Comparison of ENCODE assay signal across 1 cellular context in the genomic region with DNA sequence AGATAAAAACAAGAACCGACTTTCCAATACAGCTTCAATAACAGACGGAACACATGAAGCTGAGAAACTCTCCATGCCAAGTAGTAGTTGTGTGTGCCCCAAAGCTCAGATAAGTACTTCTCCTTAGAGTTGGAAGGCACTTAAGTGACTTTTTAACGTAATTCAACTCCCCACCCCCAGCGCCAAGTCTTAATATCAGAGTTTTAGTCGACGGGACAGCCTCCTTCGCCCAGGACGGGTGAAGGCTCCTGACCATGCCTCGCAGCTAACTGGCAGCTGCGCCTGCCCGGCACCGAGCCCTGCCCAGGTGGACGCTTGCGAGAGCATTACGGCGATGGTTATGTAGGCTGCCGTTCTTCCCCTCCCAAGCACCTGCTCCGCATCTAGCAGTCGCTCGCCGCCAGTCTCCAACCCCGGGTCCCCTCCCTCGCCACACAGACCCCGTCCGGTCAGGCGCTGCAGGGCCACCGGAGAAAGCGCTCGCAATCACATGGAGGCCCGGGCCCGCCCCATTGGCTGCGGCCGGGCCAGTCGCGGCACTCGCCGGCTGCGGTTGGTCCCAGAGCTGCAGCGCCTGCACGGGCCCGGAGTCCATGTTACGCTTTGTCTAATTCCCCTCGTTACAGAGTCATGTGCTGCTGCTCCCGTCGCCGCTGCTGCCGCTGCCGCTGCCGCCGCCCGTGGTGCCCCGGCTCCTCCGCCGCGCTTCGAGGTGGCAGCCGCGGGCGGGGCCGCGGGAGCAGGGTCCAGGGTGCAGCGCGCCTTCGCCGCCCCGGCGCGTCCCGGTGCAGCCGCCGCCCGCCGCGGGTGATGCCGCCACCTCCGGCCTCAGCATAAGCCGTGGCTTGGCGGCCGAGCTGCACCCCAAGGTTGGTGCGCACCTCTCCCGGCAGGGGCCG.
TF ChIP-seq lines count a peak whose summit lies in the region.

A gene (plus strand): TSS at position 610 of the 899 bp plus-strand sequence. CDS start 112,037 bp downstream, outside the sequence.

TF ChIP-seq in K562, 482 proteins besides CTCF, POLR2A, EP300 and RAD21 (continued from another document and continues in another):
- TF ChIP-seq, protein P1, sequence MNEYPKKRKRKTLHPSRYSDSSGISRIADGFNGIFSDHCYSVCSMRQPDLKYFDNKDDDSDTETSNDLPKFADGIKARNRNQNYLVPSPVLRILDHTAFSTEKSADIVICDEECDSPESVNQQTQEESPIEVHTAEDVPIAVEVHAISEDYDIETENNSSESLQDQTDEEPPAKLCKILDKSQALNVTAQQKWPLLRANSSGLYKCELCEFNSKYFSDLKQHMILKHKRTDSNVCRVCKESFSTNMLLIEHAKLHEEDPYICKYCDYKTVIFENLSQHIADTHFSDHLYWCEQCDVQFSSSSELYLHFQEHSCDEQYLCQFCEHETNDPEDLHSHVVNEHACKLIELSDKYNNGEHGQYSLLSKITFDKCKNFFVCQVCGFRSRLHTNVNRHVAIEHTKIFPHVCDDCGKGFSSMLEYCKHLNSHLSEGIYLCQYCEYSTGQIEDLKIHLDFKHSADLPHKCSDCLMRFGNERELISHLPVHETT (CRISPR knock-in tag; conservative IDR thresholded peaks at IDR 0.05 in 1 of 2, IDR thresholded peaks at IDR 0.05 in 1 of 2): peak in 1 of 2 experiments; percentile 69; a peak in 2 of 4 replicates
- TF ChIP-seq, protein P2, sequence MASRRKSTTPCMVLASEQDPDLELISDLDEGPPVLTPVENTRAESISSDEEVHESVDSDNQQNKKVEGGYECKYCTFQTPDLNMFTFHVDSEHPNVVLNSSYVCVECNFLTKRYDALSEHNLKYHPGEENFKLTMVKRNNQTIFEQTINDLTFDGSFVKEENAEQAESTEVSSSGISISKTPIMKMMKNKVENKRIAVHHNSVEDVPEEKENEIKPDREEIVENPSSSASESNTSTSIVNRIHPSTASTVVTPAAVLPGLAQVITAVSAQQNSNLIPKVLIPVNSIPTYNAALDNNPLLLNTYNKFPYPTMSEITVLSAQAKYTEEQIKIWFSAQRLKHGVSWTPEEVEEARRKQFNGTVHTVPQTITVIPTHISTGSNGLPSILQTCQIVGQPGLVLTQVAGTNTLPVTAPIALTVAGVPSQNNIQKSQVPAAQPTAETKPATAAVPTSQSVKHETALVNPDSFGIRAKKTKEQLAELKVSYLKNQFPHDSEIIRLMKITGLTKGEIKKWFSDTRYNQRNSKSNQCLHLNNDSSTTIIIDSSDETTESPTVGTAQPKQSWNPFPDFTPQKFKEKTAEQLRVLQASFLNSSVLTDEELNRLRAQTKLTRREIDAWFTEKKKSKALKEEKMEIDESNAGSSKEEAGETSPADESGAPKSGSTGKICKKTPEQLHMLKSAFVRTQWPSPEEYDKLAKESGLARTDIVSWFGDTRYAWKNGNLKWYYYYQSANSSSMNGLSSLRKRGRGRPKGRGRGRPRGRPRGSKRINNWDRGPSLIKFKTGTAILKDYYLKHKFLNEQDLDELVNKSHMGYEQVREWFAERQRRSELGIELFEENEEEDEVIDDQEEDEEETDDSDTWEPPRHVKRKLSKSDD (conservative IDR thresholded peaks at IDR 0.05; ENCODE audit: low read length): 0 out of 2 replicates have a peak, but pooled peaks have one; percentile 25
- TF ChIP-seq HNRNPH1 (optimal IDR thresholded peaks at IDR 0.05; ENCODE audit: low read depth, low read length): no peak
- peak; percentile 46 for TF ChIP-seq CBFA2T2 (conservative IDR thresholded peaks at IDR 0.05)
- TF ChIP-seq SP1 (CRISPR knock-in tag; IDR thresholded peaks at IDR 0.05): peak; percentile 57
- TF ChIP-seq SREBF2 (CRISPR knock-in tag; IDR thresholded peaks at IDR 0.05): no peak
- TF ChIP-seq, protein P3, sequence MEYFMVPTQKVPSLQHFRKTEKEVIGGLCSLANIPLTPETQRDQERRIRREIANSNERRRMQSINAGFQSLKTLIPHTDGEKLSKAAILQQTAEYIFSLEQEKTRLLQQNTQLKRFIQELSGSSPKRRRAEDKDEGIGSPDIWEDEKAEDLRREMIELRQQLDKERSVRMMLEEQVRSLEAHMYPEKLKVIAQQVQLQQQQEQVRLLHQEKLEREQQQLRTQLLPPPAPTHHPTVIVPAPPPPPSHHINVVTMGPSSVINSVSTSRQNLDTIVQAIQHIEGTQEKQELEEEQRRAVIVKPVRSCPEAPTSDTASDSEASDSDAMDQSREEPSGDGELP (CRISPR knock-in tag; IDR thresholded peaks at IDR 0.05; ENCODE audit: borderline replicate concordance): peak; percentile 75; the same call in 1 of the 2 replicates
- TF ChIP-seq, protein P4, sequence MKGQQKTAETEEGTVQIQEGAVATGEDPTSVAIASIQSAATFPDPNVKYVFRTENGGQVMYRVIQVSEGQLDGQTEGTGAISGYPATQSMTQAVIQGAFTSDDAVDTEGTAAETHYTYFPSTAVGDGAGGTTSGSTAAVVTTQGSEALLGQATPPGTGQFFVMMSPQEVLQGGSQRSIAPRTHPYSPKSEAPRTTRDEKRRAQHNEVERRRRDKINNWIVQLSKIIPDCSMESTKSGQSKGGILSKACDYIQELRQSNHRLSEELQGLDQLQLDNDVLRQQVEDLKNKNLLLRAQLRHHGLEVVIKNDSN (CRISPR knock-in tag; IDR thresholded peaks at IDR 0.05): peak; percentile 95
- no peak for TF ChIP-seq BRD4 (IDR thresholded peaks at IDR 0.05)
- peak in 1 of 2 experiments; percentile 2; a peak in 2 of 4 replicates for TF ChIP-seq NRF1 (conservative IDR thresholded peaks at IDR 0.05 in 1 of 2, IDR thresholded peaks at IDR 0.05 in 1 of 2)
- no peak for TF ChIP-seq PHB (CRISPR knock-in tag; IDR thresholded peaks at IDR 0.05)
- no peak for TF ChIP-seq ZNF561 (CRISPR knock-in tag; conservative IDR thresholded peaks at IDR 0.05)
- TF ChIP-seq, protein P5, sequence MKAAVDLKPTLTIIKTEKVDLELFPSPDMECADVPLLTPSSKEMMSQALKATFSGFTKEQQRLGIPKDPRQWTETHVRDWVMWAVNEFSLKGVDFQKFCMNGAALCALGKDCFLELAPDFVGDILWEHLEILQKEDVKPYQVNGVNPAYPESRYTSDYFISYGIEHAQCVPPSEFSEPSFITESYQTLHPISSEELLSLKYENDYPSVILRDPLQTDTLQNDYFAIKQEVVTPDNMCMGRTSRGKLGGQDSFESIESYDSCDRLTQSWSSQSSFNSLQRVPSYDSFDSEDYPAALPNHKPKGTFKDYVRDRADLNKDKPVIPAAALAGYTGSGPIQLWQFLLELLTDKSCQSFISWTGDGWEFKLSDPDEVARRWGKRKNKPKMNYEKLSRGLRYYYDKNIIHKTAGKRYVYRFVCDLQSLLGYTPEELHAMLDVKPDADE (conservative IDR thresholded peaks at IDR 0.05; ENCODE audit: control insufficient read depth, low read depth, low read length): peak; percentile 7; the same call in 1 of the 2 replicates
- TF ChIP-seq, protein P6, sequence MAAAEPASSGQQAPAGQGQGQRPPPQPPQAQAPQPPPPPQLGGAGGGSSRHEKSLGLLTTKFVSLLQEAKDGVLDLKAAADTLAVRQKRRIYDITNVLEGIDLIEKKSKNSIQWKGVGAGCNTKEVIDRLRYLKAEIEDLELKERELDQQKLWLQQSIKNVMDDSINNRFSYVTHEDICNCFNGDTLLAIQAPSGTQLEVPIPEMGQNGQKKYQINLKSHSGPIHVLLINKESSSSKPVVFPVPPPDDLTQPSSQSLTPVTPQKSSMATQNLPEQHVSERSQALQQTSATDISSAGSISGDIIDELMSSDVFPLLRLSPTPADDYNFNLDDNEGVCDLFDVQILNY (CRISPR knock-in tag; IDR thresholded peaks at IDR 0.05): peak; percentile 74; the same call in 1 of the 2 replicates
- TF ChIP-seq, protein P7, sequence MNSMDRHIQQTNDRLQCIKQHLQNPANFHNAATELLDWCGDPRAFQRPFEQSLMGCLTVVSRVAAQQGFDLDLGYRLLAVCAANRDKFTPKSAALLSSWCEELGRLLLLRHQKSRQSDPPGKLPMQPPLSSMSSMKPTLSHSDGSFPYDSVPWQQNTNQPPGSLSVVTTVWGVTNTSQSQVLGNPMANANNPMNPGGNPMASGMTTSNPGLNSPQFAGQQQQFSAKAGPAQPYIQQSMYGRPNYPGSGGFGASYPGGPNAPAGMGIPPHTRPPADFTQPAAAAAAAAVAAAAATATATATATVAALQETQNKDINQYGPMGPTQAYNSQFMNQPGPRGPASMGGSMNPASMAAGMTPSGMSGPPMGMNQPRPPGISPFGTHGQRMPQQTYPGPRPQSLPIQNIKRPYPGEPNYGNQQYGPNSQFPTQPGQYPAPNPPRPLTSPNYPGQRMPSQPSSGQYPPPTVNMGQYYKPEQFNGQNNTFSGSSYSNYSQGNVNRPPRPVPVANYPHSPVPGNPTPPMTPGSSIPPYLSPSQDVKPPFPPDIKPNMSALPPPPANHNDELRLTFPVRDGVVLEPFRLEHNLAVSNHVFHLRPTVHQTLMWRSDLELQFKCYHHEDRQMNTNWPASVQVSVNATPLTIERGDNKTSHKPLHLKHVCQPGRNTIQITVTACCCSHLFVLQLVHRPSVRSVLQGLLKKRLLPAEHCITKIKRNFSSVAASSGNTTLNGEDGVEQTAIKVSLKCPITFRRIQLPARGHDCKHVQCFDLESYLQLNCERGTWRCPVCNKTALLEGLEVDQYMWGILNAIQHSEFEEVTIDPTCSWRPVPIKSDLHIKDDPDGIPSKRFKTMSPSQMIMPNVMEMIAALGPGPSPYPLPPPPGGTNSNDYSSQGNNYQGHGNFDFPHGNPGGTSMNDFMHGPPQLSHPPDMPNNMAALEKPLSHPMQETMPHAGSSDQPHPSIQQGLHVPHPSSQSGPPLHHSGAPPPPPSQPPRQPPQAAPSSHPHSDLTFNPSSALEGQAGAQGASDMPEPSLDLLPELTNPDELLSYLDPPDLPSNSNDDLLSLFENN (IDR thresholded peaks at IDR 0.05; ENCODE audit: low read depth in 2 of 2, low read length in 2 of 2): no peak
- TF ChIP-seq, protein P8, sequence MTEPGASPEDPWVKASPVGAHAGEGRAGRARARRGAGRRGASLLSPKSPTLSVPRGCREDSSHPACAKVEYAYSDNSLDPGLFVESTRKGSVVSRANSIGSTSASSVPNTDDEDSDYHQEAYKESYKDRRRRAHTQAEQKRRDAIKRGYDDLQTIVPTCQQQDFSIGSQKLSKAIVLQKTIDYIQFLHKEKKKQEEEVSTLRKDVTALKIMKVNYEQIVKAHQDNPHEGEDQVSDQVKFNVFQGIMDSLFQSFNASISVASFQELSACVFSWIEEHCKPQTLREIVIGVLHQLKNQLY (CRISPR knock-in tag; conservative IDR thresholded peaks at IDR 0.05): 0 out of 4 replicates have a peak, but pooled peaks of 1 of the 2 experiments have one; percentile 55
- no peak for TF ChIP-seq ETV6 (IDR thresholded peaks at IDR 0.05; ENCODE audit: borderline replicate concordance in 1 of 2, low read depth in 2 of 2, low read length in 1 of 2)
- TF ChIP-seq ETV6 (CRISPR knock-in tag; IDR thresholded peaks at IDR 0.05; ENCODE audit: borderline replicate concordance): 0 out of 2 replicates have a peak, but pooled peaks have one; percentile 22
- TF ChIP-seq, protein P9, sequence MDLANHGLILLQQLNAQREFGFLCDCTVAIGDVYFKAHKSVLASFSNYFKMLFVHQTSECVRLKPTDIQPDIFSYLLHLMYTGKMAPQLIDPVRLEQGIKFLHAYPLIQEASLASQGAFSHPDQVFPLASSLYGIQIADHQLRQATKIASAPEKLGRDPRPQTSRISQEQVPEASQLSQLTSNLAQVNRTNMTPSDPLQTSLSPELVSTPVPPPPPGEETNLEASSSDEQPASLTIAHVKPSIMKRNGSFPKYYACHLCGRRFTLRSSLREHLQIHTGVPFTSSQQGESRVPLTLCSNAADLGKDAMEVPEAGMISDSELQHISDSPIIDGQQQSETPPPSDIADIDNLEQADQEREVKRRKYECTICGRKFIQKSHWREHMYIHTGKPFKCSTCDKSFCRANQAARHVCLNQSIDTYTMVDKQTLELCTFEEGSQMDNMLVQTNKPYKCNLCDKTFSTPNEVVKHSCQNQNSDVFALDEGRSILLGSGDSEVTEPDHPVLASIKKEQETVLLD (IDR thresholded peaks at IDR 0.05): 0 out of 2 replicates have a peak, but pooled peaks have one; percentile 31
- peak; percentile 14; the same call in 1 of the 2 replicates for TF ChIP-seq RB1 (IDR thresholded peaks at IDR 0.05; ENCODE audit: low read depth)
- peak; percentile 65 for TF ChIP-seq SMAD4 (CRISPR knock-in tag; conservative IDR thresholded peaks at IDR 0.05)
- TF ChIP-seq ETS2 (tag; IDR thresholded peaks at IDR 0.05; ENCODE audit: borderline replicate concordance, poor library complexity, severe bottlenecking): no peak
- peak; percentile 96 for TF ChIP-seq RBBP5 (IDR thresholded peaks at IDR 0.05; ENCODE audit: borderline replicate concordance, insufficient read depth, low read length, poor library complexity, severe bottlenecking)
- peak; percentile 74 for TF ChIP-seq BHLHE40 (IDR thresholded peaks at IDR 0.05; ENCODE audit: low read length)
- TF ChIP-seq, protein P10, sequence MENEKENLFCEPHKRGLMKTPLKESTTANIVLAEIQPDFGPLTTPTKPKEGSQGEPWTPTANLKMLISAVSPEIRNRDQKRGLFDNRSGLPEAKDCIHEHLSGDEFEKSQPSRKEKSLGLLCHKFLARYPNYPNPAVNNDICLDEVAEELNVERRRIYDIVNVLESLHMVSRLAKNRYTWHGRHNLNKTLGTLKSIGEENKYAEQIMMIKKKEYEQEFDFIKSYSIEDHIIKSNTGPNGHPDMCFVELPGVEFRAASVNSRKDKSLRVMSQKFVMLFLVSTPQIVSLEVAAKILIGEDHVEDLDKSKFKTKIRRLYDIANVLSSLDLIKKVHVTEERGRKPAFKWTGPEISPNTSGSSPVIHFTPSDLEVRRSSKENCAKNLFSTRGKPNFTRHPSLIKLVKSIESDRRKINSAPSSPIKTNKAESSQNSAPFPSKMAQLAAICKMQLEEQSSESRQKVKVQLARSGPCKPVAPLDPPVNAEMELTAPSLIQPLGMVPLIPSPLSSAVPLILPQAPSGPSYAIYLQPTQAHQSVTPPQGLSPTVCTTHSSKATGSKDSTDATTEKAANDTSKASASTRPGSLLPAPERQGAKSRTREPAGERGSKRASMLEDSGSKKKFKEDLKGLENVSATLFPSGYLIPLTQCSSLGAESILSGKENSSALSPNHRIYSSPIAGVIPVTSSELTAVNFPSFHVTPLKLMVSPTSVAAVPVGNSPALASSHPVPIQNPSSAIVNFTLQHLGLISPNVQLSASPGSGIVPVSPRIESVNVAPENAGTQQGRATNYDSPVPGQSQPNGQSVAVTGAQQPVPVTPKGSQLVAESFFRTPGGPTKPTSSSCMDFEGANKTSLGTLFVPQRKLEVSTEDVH (IDR thresholded peaks at IDR 0.05; ENCODE audit: low read depth, partially characterized antibody): no peak
- no peak for TF ChIP-seq CCAR2 (IDR thresholded peaks at IDR 0.05; ENCODE audit: low read depth, low read length)
- no peak for TF ChIP-seq ZNF57 (CRISPR knock-in tag; IDR thresholded peaks at IDR 0.05)
- 0 out of 2 replicates have a peak, but pooled peaks have one; percentile 10 for TF ChIP-seq TOE1 (IDR thresholded peaks at IDR 0.05; ENCODE audit: borderline replicate concordance)
- TF ChIP-seq TOE1 (CRISPR knock-in tag; IDR thresholded peaks at IDR 0.05; ENCODE audit: borderline replicate concordance, low read depth): no peak
- TF ChIP-seq ESRRA (IDR thresholded peaks at IDR 0.05; ENCODE audit: borderline replicate concordance, low read depth): peak; percentile 36; the same call in 1 of the 2 replicates
- TF ChIP-seq EHMT2 (IDR thresholded peaks at IDR 0.05): no peak
- 0 out of 2 replicates have a peak, but pooled peaks have one; percentile 21 for TF ChIP-seq ZNF175 (CRISPR knock-in tag; IDR thresholded peaks at IDR 0.05; ENCODE audit: low read depth)
- TF ChIP-seq PML (IDR thresholded peaks at IDR 0.05; ENCODE audit: low read length): no peak
- peak; percentile 80 for TF ChIP-seq TBP (optimal IDR thresholded peaks at IDR 0.05; ENCODE audit: low read depth, low read length)
- no peak for TF ChIP-seq ZNF274 (IDR thresholded peaks at IDR 0.05; ENCODE audit: borderline replicate concordance, low read depth, low read length)
- TF ChIP-seq FOS (IDR thresholded peaks at IDR 0.05; ENCODE audit: extremely low read depth, insufficient read length): peak; percentile 24
- TF ChIP-seq L3MBTL2 (IDR thresholded peaks at IDR 0.05): peak; percentile 97
